ENCODE assay signal across 2 cellular contexts in the genomic region with DNA sequence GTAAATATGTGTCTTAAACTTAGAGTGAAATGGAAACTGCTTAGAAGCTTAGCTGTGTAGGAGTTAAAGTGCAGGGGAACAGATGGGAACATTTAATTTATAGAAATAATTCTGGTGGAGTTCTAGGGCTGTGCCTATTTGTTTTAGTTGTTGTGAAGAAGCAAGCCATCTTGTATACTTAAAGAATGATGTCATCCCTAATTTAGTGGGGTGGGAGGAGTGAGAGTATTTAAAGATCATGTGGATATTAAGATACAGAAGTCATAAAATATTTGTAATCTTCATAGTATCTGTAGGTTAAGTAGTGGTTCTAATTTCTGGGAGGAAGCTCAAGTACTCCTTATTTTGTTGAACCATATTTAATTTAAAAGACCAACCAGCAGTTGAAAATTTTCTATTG.
TF ChIP-seq lines count a peak whose summit lies in the region.

No MANE protein-coding gene starts in this region.

TF ChIP-seq in SK-N-SH, 30 proteins besides CTCF, POLR2A, EP300 and RAD21 (continued from another document):
- TF ChIP-seq, protein P1, sequence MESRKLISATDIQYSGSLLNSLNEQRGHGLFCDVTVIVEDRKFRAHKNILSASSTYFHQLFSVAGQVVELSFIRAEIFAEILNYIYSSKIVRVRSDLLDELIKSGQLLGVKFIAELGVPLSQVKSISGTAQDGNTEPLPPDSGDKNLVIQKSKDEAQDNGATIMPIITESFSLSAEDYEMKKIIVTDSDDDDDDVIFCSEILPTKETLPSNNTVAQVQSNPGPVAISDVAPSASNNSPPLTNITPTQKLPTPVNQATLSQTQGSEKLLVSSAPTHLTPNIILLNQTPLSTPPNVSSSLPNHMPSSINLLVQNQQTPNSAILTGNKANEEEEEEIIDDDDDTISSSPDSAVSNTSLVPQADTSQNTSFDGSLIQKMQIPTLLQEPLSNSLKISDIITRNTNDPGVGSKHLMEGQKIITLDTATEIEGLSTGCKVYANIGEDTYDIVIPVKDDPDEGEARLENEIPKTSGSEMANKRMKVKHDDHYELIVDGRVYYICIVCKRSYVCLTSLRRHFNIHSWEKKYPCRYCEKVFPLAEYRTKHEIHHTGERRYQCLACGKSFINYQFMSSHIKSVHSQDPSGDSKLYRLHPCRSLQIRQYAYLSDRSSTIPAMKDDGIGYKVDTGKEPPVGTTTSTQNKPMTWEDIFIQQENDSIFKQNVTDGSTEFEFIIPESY (IDR thresholded peaks at IDR 0.05; ENCODE audit: borderline replicate concordance, low read depth), result no peak
- TF ChIP-seq FOXJ3 (CRISPR knock-in tag; IDR thresholded peaks at IDR 0.05) (no peak), NFIC (IDR thresholded peaks at IDR 0.05; ENCODE audit: borderline replicate concordance) (no peak), MEF2A (IDR thresholded peaks at IDR 0.05; ENCODE audit: borderline replicate concordance, low read depth) (no peak), YY1 (IDR thresholded peaks at IDR 0.05; ENCODE audit: low read depth) (no peak), TEAD4 (IDR thresholded peaks at IDR 0.05; ENCODE audit: borderline replicate concordance, insufficient read depth) (no peak), SMC3 (IDR thresholded peaks at IDR 0.05; ENCODE audit: low read depth, low read length) (no peak)
- TF ChIP-seq, protein P2, sequence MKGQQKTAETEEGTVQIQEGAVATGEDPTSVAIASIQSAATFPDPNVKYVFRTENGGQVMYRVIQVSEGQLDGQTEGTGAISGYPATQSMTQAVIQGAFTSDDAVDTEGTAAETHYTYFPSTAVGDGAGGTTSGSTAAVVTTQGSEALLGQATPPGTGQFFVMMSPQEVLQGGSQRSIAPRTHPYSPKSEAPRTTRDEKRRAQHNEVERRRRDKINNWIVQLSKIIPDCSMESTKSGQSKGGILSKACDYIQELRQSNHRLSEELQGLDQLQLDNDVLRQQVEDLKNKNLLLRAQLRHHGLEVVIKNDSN (IDR thresholded peaks at IDR 0.05; ENCODE audit: borderline replicate concordance, low read depth), result no peak

TF ChIP-seq in SK-N-SH treated with all-trans-retinoic acid at 6 μM for 48 hours, 23 proteins besides CTCF, POLR2A, EP300 and RAD21 (continued from another document):
- no peak for TF ChIP-seq CSDC2 (CRISPR knock-in tag; IDR thresholded peaks at IDR 0.05)
- no peak for TF ChIP-seq PPARA (CRISPR knock-in tag; IDR thresholded peaks at IDR 0.05; ENCODE audit: borderline replicate concordance)
- TF ChIP-seq, protein P3, sequence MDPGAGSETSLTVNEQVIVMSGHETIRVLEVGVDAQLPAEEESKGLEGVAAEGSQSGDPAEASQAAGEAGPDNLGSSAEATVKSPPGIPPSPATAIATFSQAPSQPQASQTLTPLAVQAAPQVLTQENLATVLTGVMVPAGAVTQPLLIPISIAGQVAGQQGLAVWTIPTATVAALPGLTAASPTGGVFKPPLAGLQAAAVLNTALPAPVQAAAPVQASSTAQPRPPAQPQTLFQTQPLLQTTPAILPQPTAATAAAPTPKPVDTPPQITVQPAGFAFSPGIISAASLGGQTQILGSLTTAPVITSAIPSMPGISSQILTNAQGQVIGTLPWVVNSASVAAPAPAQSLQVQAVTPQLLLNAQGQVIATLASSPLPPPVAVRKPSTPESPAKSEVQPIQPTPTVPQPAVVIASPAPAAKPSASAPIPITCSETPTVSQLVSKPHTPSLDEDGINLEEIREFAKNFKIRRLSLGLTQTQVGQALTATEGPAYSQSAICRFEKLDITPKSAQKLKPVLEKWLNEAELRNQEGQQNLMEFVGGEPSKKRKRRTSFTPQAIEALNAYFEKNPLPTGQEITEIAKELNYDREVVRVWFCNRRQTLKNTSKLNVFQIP (CRISPR knock-in tag; IDR thresholded peaks at IDR 0.05; ENCODE audit: borderline replicate concordance, low read depth), result no peak
- TF ChIP-seq ESRRG (CRISPR knock-in tag; IDR thresholded peaks at IDR 0.05), result no peak
- TF ChIP-seq BACH2 (CRISPR knock-in tag; IDR thresholded peaks at IDR 0.05; ENCODE audit: borderline replicate concordance), result no peak
- TF ChIP-seq TCF4 (CRISPR knock-in tag; IDR thresholded peaks at IDR 0.05; ENCODE audit: borderline replicate concordance), result no peak
- no peak for TF ChIP-seq ISL1 (CRISPR knock-in tag; IDR thresholded peaks at IDR 0.05)
- no peak for TF ChIP-seq ZNF70 (CRISPR knock-in tag; IDR thresholded peaks at IDR 0.05)
- TF ChIP-seq, protein P4, sequence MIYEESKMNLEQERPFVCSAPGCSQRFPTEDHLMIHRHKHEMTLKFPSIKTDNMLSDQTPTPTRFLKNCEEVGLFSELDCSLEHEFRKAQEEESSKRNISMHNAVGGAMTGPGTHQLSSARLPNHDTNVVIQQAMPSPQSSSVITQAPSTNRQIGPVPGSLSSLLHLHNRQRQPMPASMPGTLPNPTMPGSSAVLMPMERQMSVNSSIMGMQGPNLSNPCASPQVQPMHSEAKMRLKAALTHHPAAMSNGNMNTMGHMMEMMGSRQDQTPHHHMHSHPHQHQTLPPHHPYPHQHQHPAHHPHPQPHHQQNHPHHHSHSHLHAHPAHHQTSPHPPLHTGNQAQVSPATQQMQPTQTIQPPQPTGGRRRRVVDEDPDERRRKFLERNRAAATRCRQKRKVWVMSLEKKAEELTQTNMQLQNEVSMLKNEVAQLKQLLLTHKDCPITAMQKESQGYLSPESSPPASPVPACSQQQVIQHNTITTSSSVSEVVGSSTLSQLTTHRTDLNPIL (CRISPR knock-in tag; IDR thresholded peaks at IDR 0.05; ENCODE audit: low read depth), result no peak
- no peak for TF ChIP-seq SNAI2 (CRISPR knock-in tag; IDR thresholded peaks at IDR 0.05)
- no peak for TF ChIP-seq OSR1 (CRISPR knock-in tag; IDR thresholded peaks at IDR 0.05)
- TF ChIP-seq ZFP3 (CRISPR knock-in tag; IDR thresholded peaks at IDR 0.05), result no peak
- TF ChIP-seq, protein P5, sequence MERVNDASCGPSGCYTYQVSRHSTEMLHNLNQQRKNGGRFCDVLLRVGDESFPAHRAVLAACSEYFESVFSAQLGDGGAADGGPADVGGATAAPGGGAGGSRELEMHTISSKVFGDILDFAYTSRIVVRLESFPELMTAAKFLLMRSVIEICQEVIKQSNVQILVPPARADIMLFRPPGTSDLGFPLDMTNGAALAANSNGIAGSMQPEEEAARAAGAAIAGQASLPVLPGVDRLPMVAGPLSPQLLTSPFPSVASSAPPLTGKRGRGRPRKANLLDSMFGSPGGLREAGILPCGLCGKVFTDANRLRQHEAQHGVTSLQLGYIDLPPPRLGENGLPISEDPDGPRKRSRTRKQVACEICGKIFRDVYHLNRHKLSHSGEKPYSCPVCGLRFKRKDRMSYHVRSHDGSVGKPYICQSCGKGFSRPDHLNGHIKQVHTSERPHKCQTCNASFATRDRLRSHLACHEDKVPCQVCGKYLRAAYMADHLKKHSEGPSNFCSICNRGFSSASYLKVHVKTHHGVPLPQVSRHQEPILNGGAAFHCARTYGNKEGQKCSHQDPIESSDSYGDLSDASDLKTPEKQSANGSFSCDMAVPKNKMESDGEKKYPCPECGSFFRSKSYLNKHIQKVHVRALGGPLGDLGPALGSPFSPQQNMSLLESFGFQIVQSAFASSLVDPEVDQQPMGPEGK (CRISPR knock-in tag; IDR thresholded peaks at IDR 0.05; ENCODE audit: borderline replicate concordance), result no peak
- TF ChIP-seq ZFP30 (CRISPR knock-in tag; IDR thresholded peaks at IDR 0.05), result no peak
- no peak for TF ChIP-seq ARNTL (CRISPR knock-in tag; IDR thresholded peaks at IDR 0.05; ENCODE audit: borderline replicate concordance, low read depth)
